Comparison of ENCODE assay signal across 8 cellular contexts in the genomic region with DNA sequence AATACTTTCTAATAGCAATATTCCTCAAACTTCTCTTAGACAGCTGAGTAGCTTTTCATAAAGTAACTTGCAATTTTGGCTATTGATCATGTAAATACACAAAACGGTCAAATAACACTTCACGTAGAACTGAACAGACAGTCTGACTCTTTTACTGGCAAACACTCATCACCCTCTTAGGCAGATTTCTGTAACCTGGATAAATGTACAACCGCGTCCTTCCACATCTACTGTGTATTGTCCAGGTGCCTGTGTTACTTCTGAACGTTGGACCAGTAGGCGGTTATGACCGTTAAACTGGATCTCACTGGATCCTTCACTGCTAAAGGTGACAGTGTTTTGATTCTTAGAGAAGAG. TPM values are rescaled to one million over a fixed set of nuclear protein-coding genes. Genes with fewer than 3 reads are reported as not detected.
A peak's percentile ranks its signal among the peaks of the same experiment; 100 is the strongest.
DNase-seq lines count a peak whose midpoint lies in the region; ATAC-seq and TF ChIP-seq lines count a peak whose summit lies in the region.
"Not testable (repeated sequence)": the region's sequence is repeated elsewhere in the genome, so short reads cannot be mapped to it uniquely, and the experiment has no call there.

No MANE protein-coding gene starts in this region.

- H3K27me3 ChIP-seq in NT2/D1 (ENCODE audit: insufficient read depth, insufficient read length): peaks cover 27% of the 10 kb centered on the region
- peaks cover 3 to 27% (median 22%) of the 10 kb centered on the region in 3 experiments for H3K27me3 ChIP-seq in neuronal stem cell (ENCODE audit: control insufficient read depth in 3 of 3, insufficient read depth in 3 of 3, low read depth in 1 of 3, low read length in 3 of 3)
- not testable (repeated sequence) for H3K27me3 ChIP-seq in thoracic aorta (replicated peaks; ENCODE audit: insufficient read depth)

- H3K36me3 ChIP-seq in NT2/D1 (ENCODE audit: insufficient read depth, insufficient read length, low read length); neuronal stem cell (replicated peaks in 1 of 2; ENCODE audit: control insufficient read depth in 2 of 2, insufficient read depth in 2 of 2, low read length in 2 of 2); thoracic aorta: not testable (repeated sequence)

- intact Hi-C loops in Calu3 (cut with micrococcal nuclease; ENCODE audit: unreplicated experiment): loop anchor here (2.0 kb wide), 1 partner anchor 122 kb away; no protein-coding TSS in a partner anchor
- intact Hi-C loops in activated CD4-positive, alpha-beta memory T cell treated with anti-CD3 and anti-CD28 coated beads for 36 hours (cut with micrococcal nuclease): loop anchor here (2.0 to 5.0 kb wide), 3 partner anchors 90 to 265 kb away; no protein-coding TSS in a partner anchor
- intact Hi-C loops in left colon (cut with DNase I, micrococcal nuclease): not testable (repeated sequence)

- H2AK5ac ChIP-seq in neuronal stem cell (ENCODE audit: low read depth, low read length): not testable (repeated sequence)

- H3K4me3 Mint-ChIP-seq in Calu3 (ENCODE audit: low read depth, unreplicated experiment) (peak overlapping the region; percentile 76), chondrocyte (ENCODE audit: unreplicated experiment) (peak overlapping the region; percentile 65)
- H3K4me3 Mint-ChIP-seq in activated CD4-positive, alpha-beta memory T cell treated with anti-CD3 and anti-CD28 coated beads for 36 hours: peak overlapping the region; percentile 64

- H3K9me3 ChIP-seq in NT2/D1 (ENCODE audit: insufficient read depth, low read length); neuronal stem cell (replicated peaks in 1 of 2; ENCODE audit: control insufficient read depth in 2 of 2, insufficient read depth in 1 of 2, low read depth in 1 of 2, low read length in 2 of 2); thoracic aorta: not testable (repeated sequence)

- not testable (repeated sequence) for BruUV-seq in Calu3 (replicated peaks; lab: Mats Ljungman, UMichigan)

- not testable (repeated sequence) for H3K27ac ChIP-seq in neuronal stem cell (replicated peaks; ENCODE audit: low read length); thoracic aorta

- not testable (repeated sequence) for H3K9me3 Mint-ChIP-seq in Calu3 (ENCODE audit: low read depth, unreplicated experiment); activated CD4-positive, alpha-beta memory T cell treated with anti-CD3 and anti-CD28 coated beads for 36 hours; chondrocyte (ENCODE audit: low read depth)

- H3K36me3 Mint-ChIP-seq in Calu3 (ENCODE audit: insufficient read depth, unreplicated experiment): peaks cover 23% of the 10 kb centered on the region
- H3K36me3 Mint-ChIP-seq in activated CD4-positive, alpha-beta memory T cell treated with anti-CD3 and anti-CD28 coated beads for 36 hours; chondrocyte (ENCODE audit: low read depth): not testable (repeated sequence)

- not testable (repeated sequence) for H3K27ac Mint-ChIP-seq in Calu3 (ENCODE audit: unreplicated experiment); activated CD4-positive, alpha-beta memory T cell treated with anti-CD3 and anti-CD28 coated beads for 36 hours; chondrocyte (ENCODE audit: unreplicated experiment)

- not testable (repeated sequence) for H3K4ac ChIP-seq in neuronal stem cell (ENCODE audit: low read length)

- H2BK5ac ChIP-seq in neuronal stem cell (ENCODE audit: low read length): not testable (repeated sequence)

- H3K4me1 ChIP-seq in NT2/D1 (ENCODE audit: insufficient read depth, insufficient read length): peaks cover 12% of the 10 kb centered on the region
- peaks cover 9 to 16% of the 10 kb centered on the region in 2 donors for H3K4me1 ChIP-seq in neuronal stem cell (ENCODE audit: control insufficient read depth in 2 of 2, insufficient read depth in 1 of 2, low read depth in 1 of 2, low read length in 2 of 2)
- H3K4me1 ChIP-seq in thoracic aorta (ENCODE audit: control insufficient read depth in 1 of 2, low read depth in 2 of 2): peaks cover 18 to 30% of the 10 kb centered on the region in 2 donors

- H3K4me3 ChIP-seq in NT2/D1 (ENCODE audit: insufficient read length, low read depth) (peak overlapping the region; percentile 76), neuronal stem cell (ENCODE audit: low read length in 2 of 2) (peak overlapping the region in 1 of 2 donors; percentile 50), thoracic aorta (peak overlapping the region; percentile 73)

- H4K8ac ChIP-seq in neuronal stem cell (ENCODE audit: low read depth, low read length): not testable (repeated sequence)

- not testable (repeated sequence) for H3K4me1 Mint-ChIP-seq in Calu3 (ENCODE audit: low read depth, unreplicated experiment)
- peaks cover 16% of the 10 kb centered on the region for H3K4me1 Mint-ChIP-seq in activated CD4-positive, alpha-beta memory T cell treated with anti-CD3 and anti-CD28 coated beads for 36 hours (ENCODE audit: low read depth)
- peaks cover 28% of the 10 kb centered on the region for H3K4me1 Mint-ChIP-seq in chondrocyte (ENCODE audit: low read depth)

- H3K18ac ChIP-seq in neuronal stem cell (ENCODE audit: low read length): not testable (repeated sequence)

- not testable (repeated sequence) for H2BK15ac ChIP-seq in neuronal stem cell (ENCODE audit: low read length)

- not testable (repeated sequence) for TF ChIP-seq CTCF in Calu3 (IDR thresholded peaks at IDR 0.05; ENCODE audit: unreplicated experiment); chondrocyte (IDR thresholded peaks at IDR 0.05); thoracic aorta (IDR thresholded peaks at IDR 0.05)

- not testable (repeated sequence) for H3K79me1 ChIP-seq in neuronal stem cell (ENCODE audit: low read depth, low read length)

- H3K14ac ChIP-seq in neuronal stem cell (ENCODE audit: low read length): not testable (repeated sequence)

- H2AFZ ChIP-seq in neuronal stem cell (ENCODE audit: low read length): peak overlapping the region; percentile 95

- not testable (repeated sequence) for H3K27me3 Mint-ChIP-seq in Calu3 (ENCODE audit: unreplicated experiment)
- H3K27me3 Mint-ChIP-seq in activated CD4-positive, alpha-beta memory T cell treated with anti-CD3 and anti-CD28 coated beads for 36 hours: peaks cover 35% of the 10 kb centered on the region
- peaks cover 12% of the 10 kb centered on the region for H3K27me3 Mint-ChIP-seq in chondrocyte (ENCODE audit: low read depth)

- H3K9ac ChIP-seq in NT2/D1 (ENCODE audit: insufficient read length, low read depth): peak overlapping the region; percentile 69
- not testable (repeated sequence) for H3K9ac ChIP-seq in neuronal stem cell (ENCODE audit: low read depth, low read length, poor library complexity)

- H3K23ac ChIP-seq in neuronal stem cell (ENCODE audit: low read depth, low read length, poor library complexity): not testable (repeated sequence)

- POLR2A ChIA-PET in activated CD4-positive, alpha-beta memory T cell treated with anti-CD3 and anti-CD28 coated beads for 36 hours (lab: Charles Lee): not testable (repeated sequence)

- not testable (repeated sequence) for H2BK120ac ChIP-seq in neuronal stem cell (ENCODE audit: low read depth, low read length)

- CTCF ChIA-PET in Calu3 (lab: Charles Lee): interaction anchor here (0.8 to 1.0 kb wide), 3 partner anchors 118 to 155 kb away, joined by 3 read pairs; no protein-coding TSS in a partner anchor
- CTCF ChIA-PET in activated CD4-positive, alpha-beta memory T cell treated with anti-CD3 and anti-CD28 coated beads for 36 hours (lab: Charles Lee): interaction anchor here (0.9 to 1.6 kb wide), 2 partner anchors 122 to 191 kb away, joined by 3 read pairs; no protein-coding TSS in a partner anchor

- no CpG with 5 or more reads among the region's 7 CpGs for whole genome bisulfite sequencing in neuronal stem cell (ENCODE audit: extremely low coverage in 2 of 2, insufficient read length in 2 of 2, insufficient replicate concordance in 1 of 2), 2 donors

- H4K91ac ChIP-seq in neuronal stem cell (ENCODE audit: low read depth, low read length, poor library complexity): not testable (repeated sequence)

- ATAC-seq in HG02759 (IDR thresholded peaks at IDR 0.05; ENCODE audit: unreplicated experiment) (peak; percentile 4), left colon (peak; percentile 14)
- ATAC-seq in thoracic aorta (ENCODE audit: insufficient number of reproducible peaks, low FRiP score, low read depth): not testable (repeated sequence)

- not testable (repeated sequence) for H2BK12ac ChIP-seq in neuronal stem cell (ENCODE audit: low read length)

- not testable (repeated sequence) for DNase-seq in Calu3; NT2/D1 (ENCODE audit: low read depth, low spot score); activated CD4-positive, alpha-beta memory T cell treated with anti-CD3 and anti-CD28 coated beads for 36 hours; chondrocyte (ENCODE audit: low spot score); left colon; neuronal stem cell (ENCODE audit: low spot score); thoracic aorta (ENCODE audit: low spot score)

- H3K4me2 ChIP-seq in neuronal stem cell (ENCODE audit: insufficient read depth, low read length, poor library complexity, severe bottlenecking): peak overlapping the region; percentile 25

RNA-seq across cellular contexts. Expression of a gene that starts 43.2 kb away (rescaled TPM):
- total RNA-seq in Calu3 (2022) (126 and 134 TPM in 2 replicates), chondrocyte (25.9 to 43.1 TPM (median 26.6 TPM) in 3 replicates), left colon (10 to 100 TPM; 15.5 to 51.4 TPM), thoracic aorta (10 to 100 TPM; 23.8 to 42.8 TPM)
- total RNA-seq in activated CD4-positive, alpha-beta memory T cell treated with anti-CD3 and anti-CD28 coated beads for 36 hours: 100 to 1,000 TPM; 115 to 116 TPM
- 36.0 TPM for polyA plus RNA-seq in neuronal stem cell (2013, experiment 1 of 2)
- 34.3 TPM for polyA plus RNA-seq in neuronal stem cell (2013, experiment 2 of 2)
